18 cellular contexts compared by ENCODE assay signal in the genomic region with DNA sequence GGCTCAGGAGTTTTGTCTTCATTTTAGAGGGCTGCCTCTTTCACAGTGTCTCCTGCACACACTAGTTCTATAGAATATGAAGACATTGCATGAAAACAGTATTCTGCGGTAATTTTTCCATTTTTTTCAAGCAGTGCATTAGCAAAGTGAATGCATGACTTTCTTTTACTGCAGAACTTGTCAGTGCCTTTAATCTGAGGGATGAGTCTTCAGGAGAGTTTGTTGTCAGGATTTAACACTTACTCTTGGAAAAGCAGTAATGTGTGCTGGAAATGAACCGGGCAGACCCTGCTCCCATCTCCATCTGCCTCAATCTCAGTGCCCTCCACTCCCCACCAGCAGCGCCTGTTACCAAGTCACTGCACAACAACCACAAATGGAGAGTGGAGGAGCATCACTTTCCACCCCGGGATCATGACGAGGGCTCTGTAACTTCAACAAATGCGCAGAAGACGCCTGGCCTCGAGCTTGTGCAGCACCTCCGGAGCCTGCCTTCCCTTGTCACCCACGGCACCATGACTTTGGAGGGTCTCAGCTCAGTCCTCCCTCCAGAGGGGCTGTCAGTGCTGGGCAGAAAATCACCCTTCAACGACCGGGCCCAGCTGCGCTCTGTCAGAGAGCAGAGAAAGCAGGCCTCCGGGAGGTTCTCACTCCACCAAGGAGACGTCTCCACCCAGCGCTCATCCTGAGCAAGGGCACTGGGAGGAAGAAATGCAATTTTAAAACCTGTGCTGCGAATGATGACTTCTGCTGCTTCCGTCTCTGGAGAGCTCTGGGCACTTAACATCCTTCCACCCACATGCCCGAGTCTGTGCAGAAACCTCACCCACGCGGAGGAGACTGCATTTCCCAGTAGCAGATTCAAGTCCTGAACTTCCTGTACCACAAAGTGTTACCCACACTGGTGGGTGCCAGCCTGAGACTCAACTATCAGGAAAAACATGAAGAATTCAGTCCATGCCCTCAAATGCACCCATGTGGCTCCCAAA.
DNase-seq lines count a peak whose midpoint lies in the region; ATAC-seq and TF ChIP-seq lines count a peak whose summit lies in the region.
"Had no signal": no experiment of that assay in that cellular context is flagged by ENCODE, and none has a peak within 500 bp of the region (broad histone marks: within the 10 kb centered on the region; RNA-seq: fewer than 3 reads in every experiment).

No MANE protein-coding gene starts in this region.

- H3K4me1 Mint-ChIP-seq in natural killer cell (no peaks in the 10 kb centered on the region), type B pancreatic cell (ENCODE audit: unreplicated experiment) (no peaks in the 10 kb centered on the region)
- H3K4me1 Mint-ChIP-seq in natural killer cell treated with Interleukin-12 subunit alpha and Interleukin-12 subunit beta and Interleukin-15 and Interleukin-18, amount 100 ng/mL, for 72 hours (ENCODE audit: low read depth in 2 of 2): no peaks in the 10 kb centered on the region
- peaks cover 25% of the 10 kb centered on the region for H3K4me1 Mint-ChIP-seq in activated naive CD8-positive, alpha-beta T cell treated with anti-CD3 and anti-CD28 coated beads, Interleukin-2, amount 50 U/mL, for 24 hours

- H3K4me3 Mint-ChIP-seq in natural killer cell (no peak overlapping the region), type B pancreatic cell (no peak overlapping the region)
- no peak overlapping the region for H3K4me3 Mint-ChIP-seq in natural killer cell treated with Interleukin-12 subunit alpha and Interleukin-12 subunit beta and Interleukin-15 and Interleukin-18, amount 100 ng/mL, for 72 hours
- no peak overlapping the region for H3K4me3 Mint-ChIP-seq in activated naive CD8-positive, alpha-beta T cell treated with anti-CD3 and anti-CD28 coated beads, Interleukin-2, amount 50 U/mL, for 24 hours

- H3K27ac Mint-ChIP-seq in natural killer cell (no peak overlapping the region), type B pancreatic cell (no peak overlapping the region)
- H3K27ac Mint-ChIP-seq in natural killer cell treated with Interleukin-12 subunit alpha and Interleukin-12 subunit beta and Interleukin-15 and Interleukin-18, amount 100 ng/mL, for 72 hours: no peak overlapping the region
- H3K27ac Mint-ChIP-seq in activated naive CD8-positive, alpha-beta T cell treated with anti-CD3 and anti-CD28 coated beads, Interleukin-2, amount 50 U/mL, for 24 hours: no peak overlapping the region

- no peaks in the 10 kb centered on the region for H3K36me3 Mint-ChIP-seq in natural killer cell
- H3K36me3 Mint-ChIP-seq in natural killer cell treated with Interleukin-12 subunit alpha and Interleukin-12 subunit beta and Interleukin-15 and Interleukin-18, amount 100 ng/mL, for 72 hours: no peaks in the 10 kb centered on the region
- H3K36me3 Mint-ChIP-seq in activated naive CD8-positive, alpha-beta T cell treated with anti-CD3 and anti-CD28 coated beads, Interleukin-2, amount 50 U/mL, for 24 hours (ENCODE audit: low read depth): no peaks in the 10 kb centered on the region
- no peaks in the 10 kb centered on the region for H3K36me3 Mint-ChIP-seq in type B pancreatic cell

- H3K9me3 Mint-ChIP-seq in natural killer cell (no peaks in the 10 kb centered on the region), type B pancreatic cell (peaks cover 8% of the 10 kb centered on the region)
- no peaks in the 10 kb centered on the region for H3K9me3 Mint-ChIP-seq in natural killer cell treated with Interleukin-12 subunit alpha and Interleukin-12 subunit beta and Interleukin-15 and Interleukin-18, amount 100 ng/mL, for 72 hours
- peaks cover 9% of the 10 kb centered on the region for H3K9me3 Mint-ChIP-seq in activated naive CD8-positive, alpha-beta T cell treated with anti-CD3 and anti-CD28 coated beads, Interleukin-2, amount 50 U/mL, for 24 hours

- H3K27me3 Mint-ChIP-seq in natural killer cell (ENCODE audit: low read depth in 2 of 2) (no peaks in the 10 kb centered on the region), type B pancreatic cell (peaks cover 8% of the 10 kb centered on the region)
- peaks cover 0 to 7% of the 10 kb centered on the region in 2 donors for H3K27me3 Mint-ChIP-seq in natural killer cell treated with Interleukin-12 subunit alpha and Interleukin-12 subunit beta and Interleukin-15 and Interleukin-18, amount 100 ng/mL, for 72 hours
- H3K27me3 Mint-ChIP-seq in activated naive CD8-positive, alpha-beta T cell treated with anti-CD3 and anti-CD28 coated beads, Interleukin-2, amount 50 U/mL, for 24 hours: peaks cover 8% of the 10 kb centered on the region

- TF ChIP-seq CTCF in natural killer cell (IDR thresholded peaks at IDR 0.05): no peak
- TF ChIP-seq CTCF in type B pancreatic cell (conservative IDR thresholded peaks at IDR 0.05): no peak

- no peak for ATAC-seq in natural killer cell
- ATAC-seq in natural killer cell treated with Interleukin-12 subunit alpha and Interleukin-12 subunit beta and Interleukin-15 and Interleukin-18, amount 100 ng/mL, for 72 hours: no peak
- peak; percentile 21 for ATAC-seq in activated naive CD8-positive, alpha-beta T cell treated with anti-CD3 and anti-CD28 coated beads, Interleukin-2, amount 50 U/mL, for 24 hours
- ATAC-seq: foreskin keratinocyte, left lobe of liver, right cardiac atrium had no signal

- intact Hi-C loops in natural killer cell (cut with micrococcal nuclease): no loop called here

- DNase-seq in natural killer cell (peak; percentile 1), mesenteric fat pad (ENCODE audit: low spot score) (peak; percentile 77), type B pancreatic cell (ENCODE audit: extremely low spot score, unreplicated experiment) (peak; percentile 36), SHP77 (lab: John Stamatoyannopoulos, UW) (no peak), NCI-H1048 (lab: John Stamatoyannopoulos, UW) (no peak)
- no peak for DNase-seq in natural killer cell treated with Interleukin-12 subunit alpha and Interleukin-12 subunit beta and Interleukin-15 and Interleukin-18, amount 100 ng/mL, for 72 hours (ENCODE audit: low spot score)
- no peak for DNase-seq in activated naive CD8-positive, alpha-beta T cell treated with anti-CD3 and anti-CD28 coated beads, Interleukin-2, amount 50 U/mL, for 24 hours
- DNase-seq: activated gamma-delta T cell, Caco-2, EL, foreskin keratinocyte, IMR-90, midbrain, MM.1S, NCI-H1694, NCI-H345, right cardiac atrium had no signal

Comparison
In these comparisons a context has a peak if more than half of its experiments do, and no peak if none do; other contexts are left out.
1. DNase-seq: peak in natural killer cell (single experiment), mesenteric fat pad (single experiment) and type B pancreatic cell (single experiment); none in natural killer cell treated with Interleukin-12 subunit alpha and Interleukin-12 subunit beta and Interleukin-15 and Interleukin-18, amount 100 ng/mL, for 72 hours (single experiment), activated naive CD8-positive, alpha-beta T cell treated with anti-CD3 and anti-CD28 coated beads, Interleukin-2, amount 50 U/mL, for 24 hours (single experiment), SHP77 (0 of 2) and NCI-H1048 (single experiment).